Comparison of ENCODE assay signal across 23 cellular contexts in the genomic region with DNA sequence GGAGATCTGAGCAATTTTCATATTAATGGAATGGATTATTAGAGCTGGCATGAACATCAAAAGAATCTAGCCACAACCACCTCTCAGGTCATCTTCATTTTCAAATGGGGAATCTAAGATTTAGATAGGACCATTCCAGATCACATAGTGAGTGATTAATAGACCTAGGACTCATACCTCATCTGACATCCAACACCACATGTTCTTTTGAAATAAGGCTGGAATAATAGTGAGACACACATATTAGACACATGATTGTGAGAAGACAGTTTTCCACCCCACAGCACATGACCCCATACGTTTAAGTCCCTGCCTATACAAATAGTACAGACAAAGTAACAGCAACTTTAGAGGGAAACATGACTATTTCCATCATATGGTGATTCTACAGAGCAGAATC.
DNase-seq lines count a peak whose midpoint lies in the region; ATAC-seq and TF ChIP-seq lines count a peak whose summit lies in the region.
"Had no signal": no experiment of that assay in that cellular context is flagged by ENCODE, and none has a peak within 500 bp of the region (broad histone marks: within the 10 kb centered on the region; RNA-seq: fewer than 3 reads in every experiment).

No MANE protein-coding gene starts in this region.

- no peaks in the 10 kb centered on the region for H3K27me3 Mint-ChIP-seq in mesothelial cell of epicardium (ENCODE audit: low read depth)
- H3K27me3 Mint-ChIP-seq: CD4-positive, alpha-beta memory T cell; IgD-negative memory B cell had no signal

- no peaks in the 10 kb centered on the region for H3K9me3 ChIP-seq in gastrocnemius medialis
- H3K9me3 ChIP-seq: HAP-1, Peyer's patch had no signal

- ATAC-seq in gastrocnemius medialis = peak; percentile 50 to 76
- ATAC-seq in HG03045 (IDR thresholded peaks at IDR 0.05; ENCODE audit: unreplicated experiment) = no peak
- no peak for ATAC-seq in HG02852 (IDR thresholded peaks at IDR 0.05; ENCODE audit: unreplicated experiment)

- in situ Hi-C loops in gastrocnemius medialis (cut with MboI; ENCODE audit: low sequenced_read_pairs in 4 of 4) = no loop called here

- H3K4me3 ChIP-seq in gastrocnemius medialis = no peak overlapping the region
- H3K4me3 ChIP-seq: HAP-1, Peyer's patch had no signal

- intact Hi-C loops in gastrocnemius medialis (cut with DNase I; ENCODE audit: low total_unique reads) = no loop called here

- no peaks in the 10 kb centered on the region for H3K27me3 ChIP-seq in gastrocnemius medialis
- H3K27me3 ChIP-seq: Peyer's patch had no signal

- no peak for TF ChIP-seq POLR2A in gastrocnemius medialis (IDR thresholded peaks at IDR 0.05)

- no peak for TF ChIP-seq CTCF in mesothelial cell of epicardium (IDR thresholded peaks at IDR 0.05; ENCODE audit: unreplicated experiment)
- no peak for TF ChIP-seq CTCF in gastrocnemius medialis (IDR thresholded peaks at IDR 0.05 in 4 of 5, conservative IDR thresholded peaks at IDR 0.05 in 1 of 5)

- H3K36me3 Mint-ChIP-seq in mesothelial cell of epicardium = no peaks in the 10 kb centered on the region
- H3K36me3 Mint-ChIP-seq: CD4-positive, alpha-beta memory T cell had no signal

- H3K27ac ChIP-seq in gastrocnemius medialis = no peak overlapping the region
- H3K27ac ChIP-seq: HL-60, KMS-11, Peyer's patch had no signal

- DNase-seq in HCEC 1CT (peak; percentile 12), NCI-H226 (peak; percentile 29), mesothelial cell of epicardium (ENCODE audit: low spot score in 2 of 2, unreplicated experiment in 2 of 2) (no peak), gastrocnemius medialis (no peak), kidney tubule cell (ENCODE audit: low spot score) (no peak)
- DNase-seq: C1 segment of cervical spinal cord; CD4-positive, alpha-beta memory T cell; COR-L47; DMS53; GOT3; NCI-H1048; NCI-H1417; NCI-H1694; NCI-H2029 treated with DMSO at 0.1 percent for 48 hours; NCI-H526 treated with DMSO at 0.1 percent for 48 hours; Peyer's patch; SHP77 treated with DMSO at 0.1 percent for 48 hours had no signal

- H3K27ac Mint-ChIP-seq in mesothelial cell of epicardium = peak overlapping the region; percentile 90
- H3K27ac Mint-ChIP-seq: CD4-positive, alpha-beta memory T cell; IgD-negative memory B cell had no signal

- no peaks in the 10 kb centered on the region for H3K36me3 ChIP-seq in gastrocnemius medialis
- H3K36me3 ChIP-seq: HAP-1, Peyer's patch had no signal

- H3K4me1 Mint-ChIP-seq in mesothelial cell of epicardium = peaks cover 32% of the 10 kb centered on the region
- H3K4me1 Mint-ChIP-seq: IgD-negative memory B cell had no signal

- no peak overlapping the region for H3K4me3 Mint-ChIP-seq in mesothelial cell of epicardium
- H3K4me3 Mint-ChIP-seq: CD4-positive, alpha-beta memory T cell; IgD-negative memory B cell had no signal

- H3K9me3 Mint-ChIP-seq in mesothelial cell of epicardium = no peaks in the 10 kb centered on the region
- H3K9me3 Mint-ChIP-seq: CD4-positive, alpha-beta memory T cell; IgD-negative memory B cell had no signal

- peaks cover 7 to 27% of the 10 kb centered on the region in 2 donors for H3K4me1 ChIP-seq in gastrocnemius medialis
- H3K4me1 ChIP-seq: HAP-1, Peyer's patch had no signal

Comparison
In these comparisons a context has a peak if more than half of its experiments do, and no peak if none do; other contexts are left out.
1. DNase-seq: peak in HCEC 1CT (single experiment) and NCI-H226 (single experiment); none in mesothelial cell of epicardium (0 of 2), gastrocnemius medialis (0 of 2) and kidney tubule cell (single experiment).
2. ATAC-seq: peak in gastrocnemius medialis (2 of 2); none in HG03045 (single experiment) and HG02852 (single experiment).